In the genomic region with DNA sequence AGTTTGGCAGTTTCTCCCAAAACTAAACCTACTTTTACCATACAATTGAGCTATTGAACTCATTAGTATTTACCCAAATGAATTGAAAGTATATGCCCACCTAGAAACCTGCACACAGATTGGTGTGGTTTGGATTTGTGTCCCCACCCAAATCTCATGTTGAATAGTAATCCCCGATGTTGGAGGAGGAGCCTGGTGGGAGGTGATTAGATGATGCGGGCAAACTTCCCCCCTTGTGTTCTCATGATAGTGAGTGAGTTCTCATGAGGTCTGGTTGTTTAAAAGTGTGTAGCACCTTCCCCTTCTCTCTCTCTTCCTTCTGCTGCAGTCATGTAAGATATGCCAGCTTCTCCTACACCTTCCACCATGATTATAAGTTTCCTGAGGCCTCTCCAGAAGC, we compare ENCODE assay signal across 3 cellular contexts. TPM values are rescaled to one million over a fixed set of nuclear protein-coding genes. Genes with fewer than 3 reads are reported as not detected.
"Had no signal": no experiment of that assay in that cellular context is flagged by ENCODE, and none has a peak within 500 bp of the region (broad histone marks: within the 10 kb centered on the region; RNA-seq: fewer than 3 reads in every experiment).

No MANE protein-coding gene starts in this region.

- H3K4me3 ChIP-seq: GM12878 had no signal

- DNase-seq: GDM1 had no signal

RNA-seq across cellular contexts. Expression of a gene that starts 4.0 kb away (rescaled TPM):
- total RNA-seq: G401, GM12878 had no signal
- polyA plus RNA-seq: GM12878 had no signal

RNA-seq across cellular contexts. Expression of a gene that starts 15.4 kb away (rescaled TPM):
- total RNA-seq: G401, GM12878 had no signal

RNA-seq across cellular contexts. Expression of a gene that starts 25.7 kb away (rescaled TPM):
- total RNA-seq: G401, GM12878 had no signal

RNA-seq across cellular contexts. Expression of a gene that starts 42.5 kb away (rescaled TPM):
- total RNA-seq: G401, GM12878 had no signal

RNA-seq across cellular contexts. Expression of a gene that starts 43.5 kb away (rescaled TPM):
- total RNA-seq: GM12878 had no signal
- polyA plus RNA-seq: GM12878 had no signal
